12 cellular contexts compared by ENCODE assay signal in genomic region chr12:107287436-107288413, GRCh38.
DNase-seq lines count a peak whose midpoint lies in the region; ATAC-seq and TF ChIP-seq lines count a peak whose summit lies in the region.
"Had no signal": no experiment of that assay in that cellular context is flagged by ENCODE, and none has a peak within 500 bp of the region (broad histone marks: within the 10 kb centered on the region; RNA-seq: fewer than 3 reads in every experiment).

No MANE protein-coding gene starts in this region.

- 64% methylated on average over 11 of the region's 11 CpGs for WGBS in esophagus muscularis mucosa
- 85% methylated on average over 11 of the region's 11 CpGs for WGBS in hepatocyte (ENCODE audit: low lambda C conversion rate, missing lambda C conversion rate)

- H3K27me3 Mint-ChIP-seq in activated CD8-positive, alpha-beta T cell treated with anti-CD3 and anti-CD28 coated beads, Interleukin-2, amount 10 ng/mL, durations not matched to agents 7 days and 5 days (ENCODE audit: low read depth): peaks cover 7% of the 10 kb centered on the region

- H3K9me3 ChIP-seq in DND-41 (ENCODE audit: insufficient read depth, low read length, severe bottlenecking) (no peaks in the 10 kb centered on the region), esophagus muscularis mucosa (peaks cover 0 to 6% (median 2%) of the 10 kb centered on the region in 4 donors), hepatocyte (ENCODE audit: low read depth) (no peaks in the 10 kb centered on the region)
- H3K9me3 ChIP-seq: thyroid gland had no signal

- H3K79me2 ChIP-seq in DND-41 (ENCODE audit: insufficient read depth, low read length) (no peaks in the 10 kb centered on the region), hepatocyte (no peaks in the 10 kb centered on the region)

- peak overlapping the region; percentile 32; the same call in 1 of the 2 replicates for H3K4me2 ChIP-seq in DND-41 (ENCODE audit: insufficient read depth, low read length)
- H3K4me2 ChIP-seq in hepatocyte: no peak overlapping the region

- H3K27ac Mint-ChIP-seq in activated CD8-positive, alpha-beta T cell treated with anti-CD3 and anti-CD28 coated beads, Interleukin-2, amount 10 ng/mL, durations not matched to agents 7 days and 5 days: peak overlapping the region; percentile 68

- H3K4me3 ChIP-seq in DND-41 (ENCODE audit: low read depth in 1 of 2, low read length in 2 of 2): no peak overlapping the region
- H3K4me3 ChIP-seq in esophagus muscularis mucosa: no peak overlapping the region
- H3K4me3 ChIP-seq in brain microvascular endothelial cell (ENCODE audit: low read depth, low read length): no peak overlapping the region
- H3K4me3 ChIP-seq in hepatocyte: no peak overlapping the region
- H3K4me3 ChIP-seq: left ventricle myocardium inferior, thyroid gland had no signal

- no peaks in the 10 kb centered on the region for H3K9me2 ChIP-seq in hepatocyte (replicated peaks; ENCODE audit: insufficient read depth)

- no peaks in the 10 kb centered on the region for H3K9me3 Mint-ChIP-seq in activated CD8-positive, alpha-beta T cell treated with anti-CD3 and anti-CD28 coated beads, Interleukin-2, amount 10 ng/mL, durations not matched to agents 7 days and 5 days (ENCODE audit: insufficient read depth)

- in situ Hi-C loops in brain microvascular endothelial cell (cut with HindIII; ENCODE audit: low pct_ligation_motif_present, low sequenced_read_pairs): no loop called here

- peaks cover 13% of the 10 kb centered on the region for H3K4me1 ChIP-seq in DND-41 (ENCODE audit: insufficient read depth, low read length)
- H3K4me1 ChIP-seq in esophagus muscularis mucosa: no peaks in the 10 kb centered on the region
- H3K4me1 ChIP-seq in hepatocyte (ENCODE audit: insufficient read depth): no peaks in the 10 kb centered on the region
- H3K4me1 ChIP-seq: left ventricle myocardium inferior, thyroid gland had no signal

- TF ChIP-seq POLR2A in esophagus muscularis mucosa (IDR thresholded peaks at IDR 0.05; ENCODE audit: low read depth): no peak

- H2AFZ ChIP-seq in DND-41 (ENCODE audit: low read depth, low read length) (no peak overlapping the region), hepatocyte (no peak overlapping the region)

- H3K36me3 ChIP-seq in DND-41 (ENCODE audit: insufficient read depth, low read length) (no peaks in the 10 kb centered on the region), esophagus muscularis mucosa (no peaks in the 10 kb centered on the region), brain microvascular endothelial cell (replicated peaks) (no peaks in the 10 kb centered on the region), hepatocyte (replicated peaks; ENCODE audit: insufficient read depth, low read depth) (no peaks in the 10 kb centered on the region)
- H3K36me3 ChIP-seq: left ventricle myocardium inferior, thyroid gland had no signal

- TF ChIP-seq CTCF in DND-41 (IDR thresholded peaks at IDR 0.05; ENCODE audit: borderline replicate concordance, extremely low read depth, low read length, poor library complexity, severe bottlenecking) (no peak), esophagus muscularis mucosa (IDR thresholded peaks at IDR 0.05) (no peak), brain microvascular endothelial cell (IDR thresholded peaks at IDR 0.05; ENCODE audit: low read depth, low read length, missing control alignments) (no peak), hepatocyte (IDR thresholded peaks at IDR 0.05; ENCODE audit: poor library complexity) (no peak)

- DNase-seq in DND-41 (peak; percentile 19), HT1080 (ENCODE audit: low read depth) (peak; percentile 75), esophagus muscularis mucosa (ENCODE audit: extremely low spot score) (peak; percentile 87), brain microvascular endothelial cell (no peak), NCI-H146 treated with DMSO at 0.1 percent for 48 hours (lab: John Stamatoyannopoulos, UW; ENCODE audit: unreplicated experiment) (no peak), hepatocyte (ENCODE audit: low spot score) (no peak)
- peak; percentile 51 for DNase-seq in activated CD8-positive, alpha-beta T cell treated with anti-CD3 and anti-CD28 coated beads, Interleukin-2, amount 10 ng/mL, durations not matched to agents 7 days and 5 days
- DNase-seq: left ventricle myocardium inferior, NCI-H1436, NCI-H510A treated with DMSO at 0.1 percent for 48 hours, RPMI8226, thyroid gland had no signal

- H3K4me3 Mint-ChIP-seq in activated CD8-positive, alpha-beta T cell treated with anti-CD3 and anti-CD28 coated beads, Interleukin-2, amount 10 ng/mL, durations not matched to agents 7 days and 5 days: no peak overlapping the region

- H3K4me1 Mint-ChIP-seq in activated CD8-positive, alpha-beta T cell treated with anti-CD3 and anti-CD28 coated beads, Interleukin-2, amount 10 ng/mL, durations not matched to agents 7 days and 5 days (ENCODE audit: low read depth): peaks cover 18% of the 10 kb centered on the region

- ATAC-seq in DND-41 (ENCODE audit: insufficient read depth, low read depth): peak; percentile 79
- peak; percentile 93 for ATAC-seq in activated CD8-positive, alpha-beta T cell treated with anti-CD3 and anti-CD28 coated beads, Interleukin-2, amount 10 ng/mL, durations not matched to agents 7 days and 5 days

- no peaks in the 10 kb centered on the region for H3K36me3 Mint-ChIP-seq in activated CD8-positive, alpha-beta T cell treated with anti-CD3 and anti-CD28 coated beads, Interleukin-2, amount 10 ng/mL, durations not matched to agents 7 days and 5 days (ENCODE audit: low read depth)

- H3K27ac ChIP-seq in DND-41 (ENCODE audit: low read length): no peak overlapping the region
- H3K27ac ChIP-seq in esophagus muscularis mucosa (replicated peaks in 1 of 4): no peak overlapping the region
- no peak overlapping the region for H3K27ac ChIP-seq in brain microvascular endothelial cell
- no peak overlapping the region for H3K27ac ChIP-seq in hepatocyte
- H3K27ac ChIP-seq: left ventricle myocardium inferior, thyroid gland had no signal

- CTCF ChIA-PET in activated CD8-positive, alpha-beta T cell treated with anti-CD3 and anti-CD28 coated beads, Interleukin-2, amount 10 ng/mL, durations not matched to agents 7 days and 5 days (lab: Charles Lee): no interaction called here

- H4K20me1 ChIP-seq in DND-41 (ENCODE audit: insufficient read depth, low read length) (no peaks in the 10 kb centered on the region), hepatocyte (ENCODE audit: insufficient read depth, poor library complexity, severe bottlenecking) (no peaks in the 10 kb centered on the region)

- peaks cover 8% of the 10 kb centered on the region for H3K27me3 ChIP-seq in DND-41 (ENCODE audit: insufficient read depth, low read length, poor library complexity)
- H3K27me3 ChIP-seq in esophagus muscularis mucosa: no peaks in the 10 kb centered on the region
- H3K27me3 ChIP-seq in brain microvascular endothelial cell (replicated peaks): no peaks in the 10 kb centered on the region
- peaks cover 3% of the 10 kb centered on the region for H3K27me3 ChIP-seq in hepatocyte
- H3K27me3 ChIP-seq: thyroid gland had no signal

- POLR2A ChIA-PET in activated CD8-positive, alpha-beta T cell treated with anti-CD3 and anti-CD28 coated beads, Interleukin-2, amount 10 ng/mL, durations not matched to agents 7 days and 5 days (lab: Charles Lee): no interaction called here

- intact Hi-C loops in esophagus muscularis mucosa (cut with DNase I): no loop called here

- H3K9ac ChIP-seq in DND-41 (ENCODE audit: low read depth, low read length): no peak overlapping the region

- TF ChIP-seq EP300 in esophagus muscularis mucosa (IDR thresholded peaks at IDR 0.05): no peak

Comparison
In these comparisons a context has a peak if more than half of its experiments do, and no peak if none do; other contexts are left out.
1. DNase-seq: peak in DND-41 (single experiment), HT1080 (single experiment), activated CD8-positive, alpha-beta T cell treated with anti-CD3 and anti-CD28 coated beads, Interleukin-2, amount 10 ng/mL, durations not matched to agents 7 days and 5 days (single experiment) and esophagus muscularis mucosa (single experiment); none in brain microvascular endothelial cell (single experiment), NCI-H146 treated with DMSO at 0.1 percent for 48 hours (single experiment) and hepatocyte (single experiment).